ENCODE assay signal across 8 cellular contexts in the genomic region with DNA sequence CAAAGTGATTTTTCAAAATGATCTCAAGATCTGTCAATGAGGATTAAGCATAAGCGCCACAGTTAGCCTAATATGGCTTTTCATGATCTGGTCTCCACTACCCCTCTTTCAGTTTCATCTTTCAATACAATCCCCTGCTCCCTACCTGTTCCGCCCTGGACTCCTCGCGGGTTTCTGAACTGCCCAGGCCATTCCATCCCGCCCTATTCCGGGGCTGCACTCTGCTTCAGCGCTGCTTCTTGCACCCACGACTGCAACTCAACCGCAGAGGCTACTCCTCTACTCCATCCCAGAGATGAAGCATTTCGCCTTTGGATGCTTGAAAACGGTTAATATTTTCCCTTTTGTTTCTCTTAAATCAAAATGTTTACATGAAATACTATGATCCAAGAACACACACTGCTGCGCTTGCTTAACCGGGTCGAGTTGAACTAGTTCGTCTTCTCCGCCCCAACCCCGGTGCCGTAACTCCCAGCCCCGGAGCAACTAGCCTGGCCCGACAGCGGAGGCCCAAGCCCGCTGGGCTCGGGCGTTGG. TPM values are rescaled to one million over a fixed set of nuclear protein-coding genes. Genes with fewer than 3 reads are reported as not detected.
DNase-seq lines count a peak whose midpoint lies in the region; ATAC-seq and TF ChIP-seq lines count a peak whose summit lies in the region.

No MANE protein-coding gene starts in this region.

- H3K36me3 ChIP-seq in GM23338 (ENCODE audit: insufficient read depth), result no peaks in the 10 kb centered on the region
- H3K36me3 ChIP-seq in MM.1S (replicated peaks; ENCODE audit: insufficient read depth, low read length), result no peaks in the 10 kb centered on the region
- H3K36me3 ChIP-seq in skeletal muscle satellite cell (ENCODE audit: insufficient read depth, low read length), result no peaks in the 10 kb centered on the region

- H3K36me3 Mint-ChIP-seq in GM23338 (ENCODE audit: low read depth), result no peaks in the 10 kb centered on the region; the same call in 2 of the 3 replicates
- peaks cover 6% of the 10 kb centered on the region for H3K36me3 Mint-ChIP-seq in activated naive CD8-positive, alpha-beta T cell

- DNase-seq in NCI-H1417 (lab: John Stamatoyannopoulos, UW) (peak in 2 of 3 experiments; percentile 53 to 85), NCI-H1417 treated with DMSO at 0.1 percent for 48 hours (lab: John Stamatoyannopoulos, UW) (no peak), GM23338 (ENCODE audit: low spot score) (no peak), MM.1S (peak; percentile 70), right cardiac atrium (peak in 2 of 3 donors; percentile 31 to 64)
- DNase-seq in stimulated activated CD4-positive, alpha-beta T cell treated with anti-CD3 and anti-CD28 coated beads, Interleukin-2, amount 100 ng/mL, for 48 hours, result no peak

- no peaks in the 10 kb centered on the region for H3K9me3 ChIP-seq in MM.1S (replicated peaks; ENCODE audit: insufficient read depth, low read length)
- H3K9me3 ChIP-seq in right cardiac atrium (ENCODE audit: control insufficient read depth, low read length), result no peaks in the 10 kb centered on the region
- no peaks in the 10 kb centered on the region for H3K9me3 ChIP-seq in skeletal muscle satellite cell (replicated peaks; ENCODE audit: low read length)

- H3K4me3 ChIP-seq in GM23338 (peak overlapping the region; percentile 87), MM.1S (ENCODE audit: low read length) (peak overlapping the region; percentile 80), right cardiac atrium (ENCODE audit: low read length) (peak overlapping the region; percentile 91), skeletal muscle satellite cell (ENCODE audit: low read length) (peak overlapping the region; percentile 79)

- H3K9me3 Mint-ChIP-seq in GM23338, result no peaks in the 10 kb centered on the region
- no peaks in the 10 kb centered on the region for H3K9me3 Mint-ChIP-seq in activated naive CD8-positive, alpha-beta T cell (ENCODE audit: low read depth)

- H2AFZ ChIP-seq in GM23338, result peak overlapping the region; percentile 99
- H2AFZ ChIP-seq in MM.1S (ENCODE audit: low read length), result peak overlapping the region; percentile 80

- H3K4me1 Mint-ChIP-seq in GM23338, result peaks cover 22% of the 10 kb centered on the region
- peaks cover 63% of the 10 kb centered on the region for H3K4me1 Mint-ChIP-seq in activated naive CD8-positive, alpha-beta T cell (ENCODE audit: low read depth)

- peaks cover 30% of the 10 kb centered on the region for H3K27me3 ChIP-seq in GM23338 (ENCODE audit: insufficient read depth)
- no peaks in the 10 kb centered on the region for H3K27me3 ChIP-seq in MM.1S (replicated peaks; ENCODE audit: insufficient read depth, low read length)
- H3K27me3 ChIP-seq in right cardiac atrium (ENCODE audit: control insufficient read depth, insufficient read depth), result no peaks in the 10 kb centered on the region
- no peaks in the 10 kb centered on the region for H3K27me3 ChIP-seq in skeletal muscle satellite cell (ENCODE audit: control insufficient read depth, insufficient read depth, low read length)

- H3K4me3 Mint-ChIP-seq in GM23338, result peak overlapping the region; percentile 90
- peak overlapping the region; percentile 93 for H3K4me3 Mint-ChIP-seq in activated naive CD8-positive, alpha-beta T cell

- no peak overlapping the region; the same call in 1 of the 2 replicates for H3K27ac Mint-ChIP-seq in GM23338
- peak overlapping the region; percentile 97 for H3K27ac Mint-ChIP-seq in activated naive CD8-positive, alpha-beta T cell

- H3K9ac ChIP-seq in MM.1S (ENCODE audit: low read length) (peak overlapping the region; percentile 87), skeletal muscle satellite cell (ENCODE audit: low read depth, low read length) (peak overlapping the region; percentile 84)

- H3K9me2 ChIP-seq in GM23338 (ENCODE audit: insufficient read depth) (peaks cover 4% of the 10 kb centered on the region; the same call in 1 of the 2 replicates), MM.1S (replicated peaks; ENCODE audit: insufficient read depth, low read length) (no peaks in the 10 kb centered on the region)

- H3K4me2 ChIP-seq in GM23338, result peak overlapping the region; percentile 94
- H3K4me2 ChIP-seq in MM.1S (ENCODE audit: low read depth, low read length), result peak overlapping the region; percentile 97
- H3K4me2 ChIP-seq in skeletal muscle satellite cell (ENCODE audit: low read length), result peak overlapping the region; percentile 85

- H3F3A ChIP-seq in GM23338 (replicated peaks; ENCODE audit: low read depth) (0 out of 2 replicates have a peak, but pooled peaks cover 3% of the 10 kb centered on the region), MM.1S (ENCODE audit: insufficient read depth, low read length) (peaks cover 28% of the 10 kb centered on the region)

- ATAC-seq in GM23338 (peak; percentile 40), right cardiac atrium (peak; percentile 37 to 57)

- intact Hi-C loops in right cardiac atrium (cut with DNase I), result no loop called here

- TF ChIP-seq CTCF in GM23338 (conservative IDR thresholded peaks at IDR 0.05; ENCODE audit: low read depth in 2 of 2) (no peak), MM.1S (IDR thresholded peaks at IDR 0.05; ENCODE audit: low read length) (no peak)

- H3K27ac ChIP-seq in GM23338 (ENCODE audit: low read depth), result peak overlapping the region; percentile 59; the same call in 1 of the 2 replicates
- peak overlapping the region; percentile 94 for H3K27ac ChIP-seq in MM.1S (ENCODE audit: low read length)
- H3K27ac ChIP-seq in right cardiac atrium (ENCODE audit: low read length), result peak overlapping the region; percentile 84

- peaks cover 19% of the 10 kb centered on the region for H3K4me1 ChIP-seq in GM23338 (ENCODE audit: insufficient read depth)
- H3K4me1 ChIP-seq in MM.1S (ENCODE audit: low read length), result peaks cover 24% of the 10 kb centered on the region
- H3K4me1 ChIP-seq in right cardiac atrium (ENCODE audit: control insufficient read depth, insufficient read depth, low read length), result peaks cover 2% of the 10 kb centered on the region
- H3K4me1 ChIP-seq in skeletal muscle satellite cell (ENCODE audit: control insufficient read depth, insufficient read depth, low read length), result peaks cover 31% of the 10 kb centered on the region

- H3K79me2 ChIP-seq in GM23338 (replicated peaks; ENCODE audit: insufficient read depth), result peaks cover 37% of the 10 kb centered on the region
- H3K79me2 ChIP-seq in MM.1S (ENCODE audit: low read length), result peaks cover 52% of the 10 kb centered on the region

- H4K20me1 ChIP-seq in GM23338 (replicated peaks; ENCODE audit: insufficient read depth) (peaks cover 4% of the 10 kb centered on the region; the same call in 1 of the 2 replicates), MM.1S (ENCODE audit: insufficient read depth, low read length) (peaks cover 18% of the 10 kb centered on the region)

- 3% methylated on average over 24 of the region's 24 CpGs for WGBS in right cardiac atrium

- H3K27me3 Mint-ChIP-seq in GM23338 (ENCODE audit: insufficient read depth, low read depth, poor library complexity), result peaks cover 22% of the 10 kb centered on the region
- no peaks in the 10 kb centered on the region for H3K27me3 Mint-ChIP-seq in activated naive CD8-positive, alpha-beta T cell

TF ChIP-seq in GM23338, 12 proteins besides CTCF, POLR2A, EP300 and RAD21:
- TF ChIP-seq EZH2 (IDR thresholded peaks at IDR 0.05; ENCODE audit: low read depth, unreplicated experiment), result peak; percentile 41
- TF ChIP-seq, protein P1, sequence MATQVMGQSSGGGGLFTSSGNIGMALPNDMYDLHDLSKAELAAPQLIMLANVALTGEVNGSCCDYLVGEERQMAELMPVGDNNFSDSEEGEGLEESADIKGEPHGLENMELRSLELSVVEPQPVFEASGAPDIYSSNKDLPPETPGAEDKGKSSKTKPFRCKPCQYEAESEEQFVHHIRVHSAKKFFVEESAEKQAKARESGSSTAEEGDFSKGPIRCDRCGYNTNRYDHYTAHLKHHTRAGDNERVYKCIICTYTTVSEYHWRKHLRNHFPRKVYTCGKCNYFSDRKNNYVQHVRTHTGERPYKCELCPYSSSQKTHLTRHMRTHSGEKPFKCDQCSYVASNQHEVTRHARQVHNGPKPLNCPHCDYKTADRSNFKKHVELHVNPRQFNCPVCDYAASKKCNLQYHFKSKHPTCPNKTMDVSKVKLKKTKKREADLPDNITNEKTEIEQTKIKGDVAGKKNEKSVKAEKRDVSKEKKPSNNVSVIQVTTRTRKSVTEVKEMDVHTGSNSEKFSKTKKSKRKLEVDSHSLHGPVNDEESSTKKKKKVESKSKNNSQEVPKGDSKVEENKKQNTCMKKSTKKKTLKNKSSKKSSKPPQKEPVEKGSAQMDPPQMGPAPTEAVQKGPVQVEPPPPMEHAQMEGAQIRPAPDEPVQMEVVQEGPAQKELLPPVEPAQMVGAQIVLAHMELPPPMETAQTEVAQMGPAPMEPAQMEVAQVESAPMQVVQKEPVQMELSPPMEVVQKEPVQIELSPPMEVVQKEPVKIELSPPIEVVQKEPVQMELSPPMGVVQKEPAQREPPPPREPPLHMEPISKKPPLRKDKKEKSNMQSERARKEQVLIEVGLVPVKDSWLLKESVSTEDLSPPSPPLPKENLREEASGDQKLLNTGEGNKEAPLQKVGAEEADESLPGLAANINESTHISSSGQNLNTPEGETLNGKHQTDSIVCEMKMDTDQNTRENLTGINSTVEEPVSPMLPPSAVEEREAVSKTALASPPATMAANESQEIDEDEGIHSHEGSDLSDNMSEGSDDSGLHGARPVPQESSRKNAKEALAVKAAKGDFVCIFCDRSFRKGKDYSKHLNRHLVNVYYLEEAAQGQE (IDR thresholded peaks at IDR 0.05; ENCODE audit: unreplicated experiment), result no peak

RNA-seq across cellular contexts. Expression of a gene that starts 0.7 kb away (rescaled TPM):
- 19.2 and 43.9 TPM in 2 replicates for total RNA-seq in GM23338 (2014; rRNA removed; shearing (Covaris generic))
- polyA plus RNA-seq in GM23338 (2016; fragmentation: Nextera tagmentation; extraction: Ambion mirVana) (21.2 and 24.3 TPM in 2 replicates), right cardiac atrium (6.0 TPM)
- total RNA-seq in right cardiac atrium, result 10 to 100 TPM; 18.2 to 20.4 (median 19.2) TPM
- 14.2 and 18.8 TPM in 2 replicates for total RNA-seq in skeletal muscle satellite cell (2012; rRNA removed)

Comparison
In these comparisons a context has a peak if more than half of its experiments do, and no peak if none do; other contexts are left out.
1. DNase-seq: peak in NCI-H1417 (2 of 3), MM.1S (single experiment) and right cardiac atrium (2 of 3); none in NCI-H1417 treated with DMSO at 0.1 percent for 48 hours (single experiment), GM23338 (single experiment) and stimulated activated CD4-positive, alpha-beta T cell treated with anti-CD3 and anti-CD28 coated beads, Interleukin-2, amount 100 ng/mL, for 48 hours (0 of 2).
2. Peak in every context shown above with its lines, with median percentiles within 50 percentile points of each other: H3K27ac ChIP-seq, H3K4me2 ChIP-seq and H3K4me3 ChIP-seq.